Comparison of ENCODE assay signal across 1 cellular context in genomic region chr19:40662925-40663711, GRCh38.
TF ChIP-seq lines count a peak whose summit lies in the region.

No MANE protein-coding gene starts in this region.

TF ChIP-seq in K562, 482 proteins besides CTCF, POLR2A, EP300 and RAD21 (continued from another document and continues in another):
- TF ChIP-seq TRIM25 (IDR thresholded peaks at IDR 0.05; ENCODE audit: borderline replicate concordance) (no peak), BRF1 (IDR thresholded peaks at IDR 0.05; ENCODE audit: borderline replicate concordance, extremely low read depth, insufficient read length) (no peak), RFX1 (IDR thresholded peaks at IDR 0.05) (no peak), ZNF518B (CRISPR knock-in tag; IDR thresholded peaks at IDR 0.05) (no peak), BACH1 (tag; IDR thresholded peaks at IDR 0.05) (no peak), ZNF395 (CRISPR knock-in tag; IDR thresholded peaks at IDR 0.05) (peak; percentile 36; the same call in 1 of the 2 replicates), FIP1L1 (IDR thresholded peaks at IDR 0.05; ENCODE audit: low read depth, low read length, poor library complexity, severe bottlenecking) (peak; percentile 95), CEBPG (CRISPR knock-in tag; IDR thresholded peaks at IDR 0.05) (no peak), CEBPG (tag; conservative IDR thresholded peaks at IDR 0.05 in 1 of 2, IDR thresholded peaks at IDR 0.05 in 1 of 2) (no peak), UBTF (IDR thresholded peaks at IDR 0.05; ENCODE audit: borderline replicate concordance in 1 of 2, low read depth in 2 of 2, low read length in 2 of 2) (0 out of 4 replicates have a peak, but pooled peaks of 1 of the 2 experiments have one; percentile 21), SMARCB1 (IDR thresholded peaks at IDR 0.05; ENCODE audit: insufficient read length, low read depth) (no peak), ZNF24 (IDR thresholded peaks at IDR 0.05) (peak; percentile 50; the same call in 1 of the 2 replicates), REST (CRISPR knock-in tag; IDR thresholded peaks at IDR 0.05; ENCODE audit: low read depth) (no peak), ZBTB5 (IDR thresholded peaks at IDR 0.05) (no peak), ZNF717 (CRISPR knock-in tag; IDR thresholded peaks at IDR 0.05) (no peak), HOXB6 (CRISPR knock-in tag; IDR thresholded peaks at IDR 0.05; ENCODE audit: borderline replicate concordance) (no peak), SOX6 (IDR thresholded peaks at IDR 0.05) (peak; percentile 68), SMARCC2 (IDR thresholded peaks at IDR 0.05; ENCODE audit: low read depth) (no peak), CBX5 (IDR thresholded peaks at IDR 0.05; ENCODE audit: borderline replicate concordance, low read depth) (peak; percentile 48; the same call in 1 of the 2 replicates), RHOXF2B (CRISPR knock-in tag; conservative IDR thresholded peaks at IDR 0.05) (no peak), ZNF512 (tag; IDR thresholded peaks at IDR 0.05) (no peak), CBX2 (IDR thresholded peaks at IDR 0.05; ENCODE audit: insufficient read depth, low read length, poor library complexity, severe bottlenecking) (no peak), CHAMP1 (IDR thresholded peaks at IDR 0.05) (no peak; the same call in 1 of the 2 replicates), NFIX (CRISPR knock-in tag; IDR thresholded peaks at IDR 0.05; ENCODE audit: low read depth) (no peak), POLR2AphosphoS2 (IDR thresholded peaks at IDR 0.05; ENCODE audit: low read length) (no peak), PTBP1 (IDR thresholded peaks at IDR 0.05; ENCODE audit: low read depth, low read length) (no peak), ZNF354B (CRISPR knock-in tag; IDR thresholded peaks at IDR 0.05) (no peak), BHLHE40 (IDR thresholded peaks at IDR 0.05; ENCODE audit: low read length) (0 out of 2 replicates have a peak, but pooled peaks have one; percentile 21), SMAD4 (CRISPR knock-in tag; conservative IDR thresholded peaks at IDR 0.05) (peak; percentile 57; the same call in 1 of the 2 replicates), ZNF57 (CRISPR knock-in tag; IDR thresholded peaks at IDR 0.05) (no peak), SAP30 (IDR thresholded peaks at IDR 0.05; ENCODE audit: borderline replicate concordance, insufficient read depth, low read depth, low read length, poor library complexity, severe bottlenecking) (peak; percentile 90), THRB (CRISPR knock-in tag; conservative IDR thresholded peaks at IDR 0.05) (no peak), FOXM1 (IDR thresholded peaks at IDR 0.05; ENCODE audit: low read depth) (no peak), FOXM1 (CRISPR knock-in tag; IDR thresholded peaks at IDR 0.05; ENCODE audit: low read depth) (peak; percentile 69; the same call in 1 of the 2 replicates), GABPB2 (CRISPR knock-in tag; conservative IDR thresholded peaks at IDR 0.05) (no peak), KLF6 (CRISPR knock-in tag; IDR thresholded peaks at IDR 0.05; ENCODE audit: borderline replicate concordance) (no peak), ZNF384 (IDR thresholded peaks at IDR 0.05; ENCODE audit: low read depth, low read length) (no peak)
